Comparison of ENCODE assay signal across 9 cellular contexts in the genomic region with DNA sequence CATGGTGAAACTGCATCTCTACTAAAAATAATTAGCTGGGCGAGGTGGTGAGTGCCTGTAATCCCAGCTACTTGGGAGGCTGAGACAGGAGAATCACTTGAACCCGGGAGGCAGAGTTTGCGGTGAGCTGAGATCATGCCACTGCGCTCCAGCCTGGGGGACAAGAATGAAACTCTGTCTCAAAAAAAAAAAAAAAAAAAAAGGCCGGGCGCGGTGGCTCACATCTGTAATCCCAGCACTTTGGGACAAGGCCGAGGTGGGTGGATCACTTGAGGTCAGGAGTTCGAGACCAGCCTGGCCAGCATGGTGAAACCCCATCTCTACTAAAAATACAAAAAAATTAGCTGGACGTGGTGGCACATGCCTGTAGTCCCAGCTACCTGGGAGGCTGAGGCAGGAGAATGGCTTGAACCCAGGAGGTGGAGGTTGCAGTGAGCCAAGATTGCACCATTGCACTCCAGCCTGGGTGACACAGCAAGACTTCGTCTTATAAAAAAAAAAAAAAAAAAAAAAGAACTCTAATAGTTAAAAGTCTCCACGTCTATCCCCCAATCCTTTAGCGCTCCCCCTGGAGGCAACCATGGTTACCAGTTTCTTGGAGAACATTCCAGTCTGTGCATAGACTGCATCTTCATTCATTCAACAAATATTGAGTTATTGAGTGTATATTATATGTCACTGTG. TPM values are rescaled to one million over a fixed set of nuclear protein-coding genes. Genes with fewer than 3 reads are reported as not detected.
DNase-seq lines count a peak whose midpoint lies in the region; ATAC-seq, FAIRE-seq and TF ChIP-seq lines count a peak whose summit lies in the region.
"Not testable (repeated sequence)": the region's sequence is repeated elsewhere in the genome, so short reads cannot be mapped to it uniquely, and the experiment has no call there.
"Had no signal": no experiment of that assay in that cellular context is flagged by ENCODE, and none has a peak within 500 bp of the region (broad histone marks: within the 10 kb centered on the region; RNA-seq: fewer than 3 reads in every experiment).

No MANE protein-coding gene starts in this region.

- H3K27ac ChIP-seq in Panc1 (ENCODE audit: low read length); endodermal cell (ENCODE audit: low read depth, low read length); kidney (ENCODE audit: low read depth in 2 of 2, low read length in 2 of 2): not testable (repeated sequence)

- ATAC-seq in Panc1, WTC11: not testable (repeated sequence)

- peak; percentile 30 for FAIRE-seq in A204.1 (lab: Jason Lieb, UNC)
- FAIRE-seq in kidney (lab: Jason Lieb, UNC) = not testable (repeated sequence)

- 74 to 93% methylated on average over 3 to 10 of the region's 13 CpGs for WGBS in endodermal cell (ENCODE audit: insufficient coverage in 1 of 2, insufficient read length in 1 of 2), 2 experiments

- not testable (repeated sequence) for H3K27me3 ChIP-seq in MG63; Panc1 (ENCODE audit: control insufficient read depth, insufficient read depth, low read length); endodermal cell (ENCODE audit: control insufficient read depth, insufficient read depth, low read length, poor library complexity, severe bottlenecking)

- not testable (repeated sequence) for H3K9me3 Mint-ChIP-seq in WTC11; endodermal cell; progenitor cell of endocrine pancreas (ENCODE audit: low read depth)

- intact Hi-C loops in Panc1 (cut with micrococcal nuclease; ENCODE audit: unreplicated experiment); kidney (cut with DNase I): not testable (repeated sequence)

- peak; percentile 81 for TF ChIP-seq CTCF in Panc1 (IDR thresholded peaks at IDR 0.05)
- 0 out of 2 replicates have a peak, but pooled peaks have one; percentile 12 for TF ChIP-seq CTCF in WTC11 (IDR thresholded peaks at IDR 0.05)
- TF ChIP-seq CTCF in endodermal cell (conservative IDR thresholded peaks at IDR 0.05) = peak; percentile 68
- TF ChIP-seq CTCF in kidney (IDR thresholded peaks at IDR 0.05; ENCODE audit: borderline replicate concordance, extremely low read depth, insufficient read depth) = peak; percentile 25
- peak; percentile 44 for TF ChIP-seq CTCF in progenitor cell of endocrine pancreas (IDR thresholded peaks at IDR 0.05; ENCODE audit: unreplicated experiment)

- not testable (repeated sequence) for H3K27ac Mint-ChIP-seq in WTC11, endodermal cell
- H3K27ac Mint-ChIP-seq in progenitor cell of endocrine pancreas = peak overlapping the region; percentile 33

- H3K4me1 ChIP-seq in Panc1 (ENCODE audit: control insufficient read depth, insufficient read depth, low read length) (peaks cover 16% of the 10 kb centered on the region), kidney (ENCODE audit: control insufficient read depth in 1 of 2, insufficient read depth in 1 of 2, low read depth in 1 of 2, low read length in 2 of 2) (peaks cover 5 to 10% of the 10 kb centered on the region in 2 donors)
- H3K4me1 ChIP-seq in endodermal cell (ENCODE audit: control insufficient read depth, insufficient read depth, low read length) = not testable (repeated sequence)

- BruUV-seq in Panc1 (replicated peaks; lab: Mats Ljungman, UMichigan) = not testable (repeated sequence)

- H3K9ac ChIP-seq in endodermal cell (ENCODE audit: extremely low read depth, low read length, poor library complexity, severe bottlenecking); kidney (ENCODE audit: low read length in 2 of 2): not testable (repeated sequence)

- not testable (repeated sequence) for H3K4me3 ChIP-seq in MG63; Panc1 (ENCODE audit: low read depth in 2 of 2, low read length in 2 of 2); endodermal cell (ENCODE audit: low read length); kidney (ENCODE audit: low read length in 2 of 2)

- peak; percentile 81 for DNase-seq in EL
- peak; percentile 69 for DNase-seq in MG63
- not testable (repeated sequence) for DNase-seq in Panc1 (ENCODE audit: low read depth, low spot score); progenitor cell of endocrine pancreas (ENCODE audit: low spot score, unreplicated experiment)
- peak; percentile 72 for DNase-seq in WTC11 (ENCODE audit: low spot score)
- peak; percentile 83 for DNase-seq in endodermal cell
- peak; percentile 66 for DNase-seq in kidney

- in situ Hi-C loops in Panc1 (cut with HindIII; ENCODE audit: low pct_unique_long_range_greater_than_20kb, low sequenced_read_pairs) = not testable (repeated sequence)

- H3K4me3 Mint-ChIP-seq in WTC11; endodermal cell; progenitor cell of endocrine pancreas (ENCODE audit: low read depth): not testable (repeated sequence)

- not testable (repeated sequence) for H3K9me3 ChIP-seq in MG63; Panc1 (ENCODE audit: control insufficient read depth, insufficient read depth, low read depth, low read length); endodermal cell (ENCODE audit: control insufficient read depth, low read length); kidney (ENCODE audit: control insufficient read depth in 1 of 2, low read length in 2 of 2)

- POLR2A ChIA-PET in Panc1 (lab: Charles Lee) = interaction anchor here (0.9 kb wide), 1 partner anchor 25 kb away, joined by 15 read pairs; the partner anchor contains the start of gene SHC1
- POLR2A ChIA-PET in WTC11 (lab: Charles Lee) = interaction anchor here (0.7 to 13.0 kb wide), 4 partner anchors 12 to 31 kb away, joined by 4 to 176 read pairs (median 8); partner anchors contain the start of genes CKS1B, FLAD1 and SHC1

- CTCF ChIA-PET in Panc1 (lab: Charles Lee) = interaction anchor here (0.6 to 1.0 kb wide), 7 partner anchors 10 to 75 kb away, joined by 3 to 17 read pairs (median 7); no protein-coding TSS in a partner anchor
- CTCF ChIA-PET in WTC11 (lab: Charles Lee) = interaction anchor here (0.7 to 10.3 kb wide), 21 partner anchors 12 to 1706 kb away, joined by 3 to 176 read pairs (median 8); partner anchors contain the start of genes ADAM15, FLAD1, PBXIP1 and PYGO2

- H3K36me3 Mint-ChIP-seq in WTC11; endodermal cell (ENCODE audit: low read depth); progenitor cell of endocrine pancreas (ENCODE audit: insufficient read depth): not testable (repeated sequence)

- H3K27me3 Mint-ChIP-seq in WTC11 (ENCODE audit: low read depth); endodermal cell (ENCODE audit: insufficient read depth); progenitor cell of endocrine pancreas: not testable (repeated sequence)

- H3K4me1 Mint-ChIP-seq in WTC11 = peaks cover 26% of the 10 kb centered on the region
- not testable (repeated sequence) for H3K4me1 Mint-ChIP-seq in endodermal cell; progenitor cell of endocrine pancreas (ENCODE audit: low read depth)

- peaks cover 11% of the 10 kb centered on the region for H3K36me3 ChIP-seq in MG63
- not testable (repeated sequence) for H3K36me3 ChIP-seq in Panc1 (ENCODE audit: control insufficient read depth, insufficient read depth, low read length); endodermal cell (ENCODE audit: control insufficient read depth, insufficient read depth, low read length); kidney (ENCODE audit: control insufficient read depth in 1 of 2, insufficient read depth in 2 of 2, low read length in 2 of 2)

RNA-seq across cellular contexts. Expression of gene LENEP, which starts 2.1 kb away (rescaled TPM):
- not detected in 2 replicates for total RNA-seq in MG63 (2014; rRNA removed; shearing (Covaris generic); ENCODE audit: low replicate concordance)
- total RNA-seq in Panc1 (2021; ENCODE audit: unreplicated experiment) (0.67 TPM), WTC11 (2021) (0.48 to 1.2 TPM in 2 of 3 replicates, not detected in the other), endodermal cell (1 to 10 TPM in 1 of 2 donors, not detected in 1; 2.0 TPM), kidney (not detected), progenitor cell of endocrine pancreas (0.84 TPM in 2 replicates)
- not detected for polyA plus RNA-seq in Panc1 (2012; ENCODE audit: insufficient read length)
- polyA plus RNA-seq in endodermal cell (2013, experiment 1 of 2) = not detected
- polyA plus RNA-seq in endodermal cell (2013, experiment 2 of 2) = not detected
- polyA plus RNA-seq in kidney (ENCODE audit: insufficient read depth, low read depth, low replicate concordance) = not detected
- total RNA-seq: cardiac septum had no signal

RNA-seq across cellular contexts. Expression of gene ZBTB7B, which starts 7.2 kb away (rescaled TPM):
- total RNA-seq in MG63 (2014; rRNA removed; shearing (Covaris generic); ENCODE audit: low replicate concordance) = 25.7 and 60.5 TPM in 2 replicates
- total RNA-seq in Panc1 (2021; ENCODE audit: unreplicated experiment) (55.8 TPM), WTC11 (2021) (29.8 to 32.1 TPM (median 31.5 TPM) in 3 replicates), endodermal cell (10 to 100 TPM; 21.2 to 23.3 TPM), kidney (68.7 TPM), progenitor cell of endocrine pancreas (28.9 and 29.9 TPM in 2 replicates)
- polyA plus RNA-seq in Panc1 (2012; ENCODE audit: insufficient read length) = 51.5 TPM
- 7.4 TPM for polyA plus RNA-seq in endodermal cell (2013, experiment 1 of 2)
- 7.0 TPM for polyA plus RNA-seq in endodermal cell (2013, experiment 2 of 2)
- 20.1 TPM for polyA plus RNA-seq in kidney (ENCODE audit: insufficient read depth, low read depth, low replicate concordance)

RNA-seq across cellular contexts. Expression of gene FLAD1, which starts 12.3 kb away (rescaled TPM):
- 39.6 and 49.6 TPM in 2 replicates for total RNA-seq in MG63 (2014; rRNA removed; shearing (Covaris generic); ENCODE audit: low replicate concordance)
- total RNA-seq in Panc1 (2021; ENCODE audit: unreplicated experiment) = 72.8 TPM
- polyA plus RNA-seq in Panc1 (2012; ENCODE audit: insufficient read length) = 61.9 TPM
- total RNA-seq in WTC11 (2021) = 71.1 to 88.3 TPM (median 71.2 TPM) in 3 replicates
- total RNA-seq in endodermal cell = 10 to 100 TPM; 61.9 to 65.0 TPM
- 54.8 TPM for polyA plus RNA-seq in endodermal cell (2013, experiment 1 of 2)
- polyA plus RNA-seq in endodermal cell (2013, experiment 2 of 2) = 47.4 TPM
- total RNA-seq in kidney = 34.1 TPM
- polyA plus RNA-seq in kidney (ENCODE audit: insufficient read depth, low read depth, low replicate concordance) = 37.9 TPM
- total RNA-seq in progenitor cell of endocrine pancreas = 53.7 and 55.9 TPM in 2 replicates

RNA-seq across cellular contexts. Expression of gene CKS1B, which starts 21.0 kb away (rescaled TPM):
- 124 and 222 TPM in 2 replicates for total RNA-seq in MG63 (2014; rRNA removed; shearing (Covaris generic); ENCODE audit: low replicate concordance)
- 212 TPM for total RNA-seq in Panc1 (2021; ENCODE audit: unreplicated experiment)
- polyA plus RNA-seq in Panc1 (2012; ENCODE audit: insufficient read length) = 156 TPM
- total RNA-seq in WTC11 (2021) = 258 to 301 TPM (median 278 TPM) in 3 replicates
- total RNA-seq in endodermal cell = 100 to 1,000 TPM; 145 to 229 TPM
- 355 TPM for polyA plus RNA-seq in endodermal cell (2013, experiment 1 of 2)
- 371 TPM for polyA plus RNA-seq in endodermal cell (2013, experiment 2 of 2)
- 23.1 TPM for total RNA-seq in kidney
- 43.1 TPM for polyA plus RNA-seq in kidney (ENCODE audit: insufficient read depth, low read depth, low replicate concordance)
- total RNA-seq in progenitor cell of endocrine pancreas = 78.7 and 85.8 TPM in 2 replicates

RNA-seq across cellular contexts. Expression of gene SHC1, which starts 24.9 kb away (rescaled TPM):
- total RNA-seq in MG63 (2014; rRNA removed; shearing (Covaris generic); ENCODE audit: low replicate concordance) = 140 and 175 TPM in 2 replicates
- total RNA-seq in Panc1 (2021; ENCODE audit: unreplicated experiment) (373 TPM), WTC11 (2021) (180 to 199 TPM (median 180 TPM) in 3 replicates), endodermal cell (100 to 1,000 TPM; 157 to 231 TPM), kidney (153 TPM), progenitor cell of endocrine pancreas (43.3 and 54.7 TPM in 2 replicates)
- polyA plus RNA-seq in Panc1 (2012; ENCODE audit: insufficient read length) = 479 TPM
- polyA plus RNA-seq in endodermal cell (2013, experiment 1 of 2) = 134 TPM
- 135 TPM for polyA plus RNA-seq in endodermal cell (2013, experiment 2 of 2)
- polyA plus RNA-seq in kidney (ENCODE audit: insufficient read depth, low read depth, low replicate concordance) = 43.8 TPM

Comparison
In these comparisons a context has a peak if more than half of its experiments do, and no peak if none do; other contexts are left out.
1. CTCF ChIP-seq: peak in every context shown above with its lines; median percentile 81 in Panc1; 68 in endodermal cell; 44 in progenitor cell of endocrine pancreas; 25 in kidney; 12 in WTC11.